ENCODE assay signal across 8 cellular contexts in genomic region chr17:50719144-50719923, GRCh38. TPM values are rescaled to one million over a fixed set of nuclear protein-coding genes. Genes with fewer than 3 reads are reported as not detected.
DNase-seq lines count a peak whose midpoint lies in the region; ATAC-seq and TF ChIP-seq lines count a peak whose summit lies in the region.

Gene LUC7L3, plus strand, starts transcription at chr17:50719603. Its CDS starts 130 bp downstream, at chr17:50719733.

- no peaks in the 10 kb centered on the region for H3K9me3 Mint-ChIP-seq in activated T-helper 2 cell treated with anti-CD3 and anti-CD28 coated beads, Interferon-gamma antibody, Interleukin-2, Interleukin-4, amounts not matched to agents 10 μg/mL and 5 μg/mL and 100 μg/mL, durations not matched to agents 14 hours and 24 hours and 36 hours
- no peaks in the 10 kb centered on the region for H3K9me3 Mint-ChIP-seq in nephron

- peak within 1 kb of the TSS; percentile 96 for H3K4me3 ChIP-seq in H7 (ENCODE audit: insufficient read depth, low read depth, low read length)
- H3K4me3 ChIP-seq in Loucy (ENCODE audit: low read length, poor library complexity, severe bottlenecking), result peak within 1 kb of the TSS; percentile 75
- H3K4me3 ChIP-seq in RWPE2 (ENCODE audit: severe bottlenecking), result peak within 1 kb of the TSS; percentile 61

- no peaks in the 10 kb centered on the region for H3K36me3 ChIP-seq in H7 (replicated peaks; ENCODE audit: control insufficient read depth, insufficient read depth, low read length)
- no peaks in the 10 kb centered on the region for H3K36me3 ChIP-seq in Loucy (ENCODE audit: insufficient read depth, low read length)
- peaks cover 20% of the 10 kb centered on the region for H3K36me3 ChIP-seq in RWPE2 (ENCODE audit: low read depth)

- peak; percentile 94 for DNase-seq in EL
- DNase-seq in H7, result peak; percentile 99
- DNase-seq in RWPE2 (ENCODE audit: low spot score), result peak; percentile 91
- DNase-seq in activated T-helper 2 cell treated with anti-CD3 and anti-CD28 coated beads, Interferon-gamma antibody, Interleukin-2, Interleukin-4, amounts not matched to agents 10 μg/mL and 5 μg/mL and 100 μg/mL, durations not matched to agents 14 hours and 24 hours and 36 hours (ENCODE audit: low spot score), result peak; percentile 94
- DNase-seq in fibroblast of peridontal ligament (ENCODE audit: extremely low read depth), result peak; percentile 91
- peak; percentile 95 for DNase-seq in stimulated activated naive CD8-positive, alpha-beta T cell treated with anti-CD3 and anti-CD28 coated beads, Interleukin-15, Interleukin-2, amounts not matched to agents 100 U/mL and 50 U/mL, for 24 hours

- peaks cover 50% of the 10 kb centered on the region for H3K79me2 ChIP-seq in Loucy (ENCODE audit: insufficient read depth, low read length)

- peak within 1 kb of the TSS; percentile 94 for H3K4me3 Mint-ChIP-seq in activated T-helper 2 cell treated with anti-CD3 and anti-CD28 coated beads, Interferon-gamma antibody, Interleukin-2, Interleukin-4, amounts not matched to agents 10 μg/mL and 5 μg/mL and 100 μg/mL, durations not matched to agents 14 hours and 24 hours and 36 hours (ENCODE audit: low read depth)
- peak within 1 kb of the TSS; percentile 96 to 98 (median 96) for H3K4me3 Mint-ChIP-seq in nephron

- peak; percentile 93 for ATAC-seq in RWPE2 (ENCODE audit: low read depth)
- ATAC-seq in stimulated activated naive CD8-positive, alpha-beta T cell treated with anti-CD3 and anti-CD28 coated beads, Interleukin-15, Interleukin-2, amounts not matched to agents 100 U/mL and 50 U/mL, for 24 hours, result peak; percentile 98

- H2AFZ ChIP-seq in Loucy (ENCODE audit: low read length), result peak within 1 kb of the TSS; percentile 81

- no peaks in the 10 kb centered on the region for H3K27me3 ChIP-seq in H7 (ENCODE audit: control insufficient read depth, insufficient read depth, low read length)
- no peaks in the 10 kb centered on the region for H3K27me3 ChIP-seq in Loucy (ENCODE audit: insufficient read depth, low read length, poor library complexity, severe bottlenecking)
- no peaks in the 10 kb centered on the region for H3K27me3 ChIP-seq in RWPE2 (ENCODE audit: insufficient read depth, poor library complexity, severe bottlenecking)

- no peaks in the 10 kb centered on the region for H3K9me3 ChIP-seq in Loucy (ENCODE audit: insufficient read depth, low read depth, low read length)
- no peaks in the 10 kb centered on the region for H3K9me3 ChIP-seq in RWPE2 (ENCODE audit: severe bottlenecking)

- TF ChIP-seq CTCF in Loucy (conservative IDR thresholded peaks at IDR 0.05; ENCODE audit: low read length), result no peak
- no peak for TF ChIP-seq CTCF in RWPE2 (IDR thresholded peaks at IDR 0.05; ENCODE audit: poor library complexity, severe bottlenecking)
- TF ChIP-seq CTCF in nephron (IDR thresholded peaks at IDR 0.05; ENCODE audit: unreplicated experiment in 3 of 3), result no peak

- H3K27ac Mint-ChIP-seq in activated T-helper 2 cell treated with anti-CD3 and anti-CD28 coated beads, Interferon-gamma antibody, Interleukin-2, Interleukin-4, amounts not matched to agents 10 μg/mL and 5 μg/mL and 100 μg/mL, durations not matched to agents 14 hours and 24 hours and 36 hours, result peak within 1 kb of the TSS; percentile 99
- H3K27ac Mint-ChIP-seq in nephron, result peak within 1 kb of the TSS; percentile 86 to 100 (median 100)

- H3K4me1 Mint-ChIP-seq in activated T-helper 2 cell treated with anti-CD3 and anti-CD28 coated beads, Interferon-gamma antibody, Interleukin-2, Interleukin-4, amounts not matched to agents 10 μg/mL and 5 μg/mL and 100 μg/mL, durations not matched to agents 14 hours and 24 hours and 36 hours (ENCODE audit: low read depth), result peaks cover 14% of the 10 kb centered on the region
- peaks cover 24% of the 10 kb centered on the region for H3K4me1 Mint-ChIP-seq in nephron

- peaks cover 29% of the 10 kb centered on the region for H3K4me1 ChIP-seq in Loucy (ENCODE audit: insufficient read depth, low read length, poor library complexity, severe bottlenecking)
- H3K4me1 ChIP-seq in RWPE2 (ENCODE audit: insufficient read depth, poor library complexity, severe bottlenecking), result peaks cover 18% of the 10 kb centered on the region

- intact Hi-C loops in activated T-helper 2 cell treated with anti-CD3 and anti-CD28 coated beads, Interferon-gamma antibody, Interleukin-2, Interleukin-4, amounts not matched to agents 10 μg/mL and 5 μg/mL and 100 μg/mL, durations not matched to agents 14 hours and 24 hours and 36 hours (cut with micrococcal nuclease), result loop anchor here (1.0 kb wide), 1 partner anchor 11 kb away; no protein-coding TSS in a partner anchor

- no peaks in the 10 kb centered on the region for H3K9me2 ChIP-seq in Loucy (replicated peaks; ENCODE audit: low read depth, low read length)

- peaks cover 48% of the 10 kb centered on the region for H4K20me1 ChIP-seq in Loucy (ENCODE audit: insufficient read depth, low read length, poor library complexity, severe bottlenecking)

- peak within 1 kb of the TSS; percentile 97 for H3K4me2 ChIP-seq in Loucy (ENCODE audit: low read depth, low read length, poor library complexity, severe bottlenecking)

- no peaks in the 10 kb centered on the region for H3F3A ChIP-seq in Loucy (ENCODE audit: low read depth)

- peak within 1 kb of the TSS; percentile 93 for H3K9ac ChIP-seq in Loucy (ENCODE audit: low read depth, low read length, poor library complexity, severe bottlenecking)

- no peaks in the 10 kb centered on the region for H3K27me3 Mint-ChIP-seq in activated T-helper 2 cell treated with anti-CD3 and anti-CD28 coated beads, Interferon-gamma antibody, Interleukin-2, Interleukin-4, amounts not matched to agents 10 μg/mL and 5 μg/mL and 100 μg/mL, durations not matched to agents 14 hours and 24 hours and 36 hours (ENCODE audit: low read depth)
- H3K27me3 Mint-ChIP-seq in nephron (ENCODE audit: low read depth), result no peaks in the 10 kb centered on the region

- H3K36me3 Mint-ChIP-seq in activated T-helper 2 cell treated with anti-CD3 and anti-CD28 coated beads, Interferon-gamma antibody, Interleukin-2, Interleukin-4, amounts not matched to agents 10 μg/mL and 5 μg/mL and 100 μg/mL, durations not matched to agents 14 hours and 24 hours and 36 hours (ENCODE audit: low read depth), result peaks cover 30% of the 10 kb centered on the region
- H3K36me3 Mint-ChIP-seq in nephron (ENCODE audit: low read depth), result peaks cover 3% of the 10 kb centered on the region

- H3K27ac ChIP-seq in RWPE2 (ENCODE audit: poor library complexity, severe bottlenecking), result peak within 1 kb of the TSS; percentile 75

RNA-seq across cellular contexts. Expression of gene LUC7L3, which starts in this region (rescaled TPM):
- 45.4 and 76.9 TPM in 2 replicates for total RNA-seq in H7 (2014; rRNA removed; shearing (Covaris generic))
- total RNA-seq in activated T-helper 2 cell treated with anti-CD3 and anti-CD28 coated beads, Interferon-gamma antibody, Interleukin-2, Interleukin-4, amounts not matched to agents 10 μg/mL and 5 μg/mL and 100 μg/mL, durations not matched to agents 14 hours and 24 hours and 36 hours, result 115 and 134 TPM in 2 replicates

Comparison
In these comparisons a context has a peak if more than half of its experiments do, and no peak if none do; other contexts are left out.
1. Peak in every context shown above with its lines: DNase-seq, ATAC-seq, H3K4me3 ChIP-seq and H3K27ac ChIP-seq.